17 cellular contexts compared by ENCODE assay signal in genomic region chr9:105346273-105346672, GRCh38.
A peak's percentile ranks its signal among the peaks of the same experiment; 100 is the strongest.
DNase-seq lines count a peak whose midpoint lies in the region; ATAC-seq and TF ChIP-seq lines count a peak whose summit lies in the region.
"Had no signal": no experiment of that assay in that cellular context is flagged by ENCODE, and none has a peak within 500 bp of the region (broad histone marks: within the 10 kb centered on the region; RNA-seq: fewer than 3 reads in every experiment).

No MANE protein-coding gene starts in this region.

- no peak for TF ChIP-seq CTCF in body of pancreas (IDR thresholded peaks at IDR 0.05)

- H3K27ac ChIP-seq in body of pancreas: peak overlapping the region in 1 of 4 donors; percentile 19
- H3K27ac ChIP-seq: 22Rv1, KMS-11 had no signal

- H3K9me3 ChIP-seq in HAP-1 (no peaks in the 10 kb centered on the region), body of pancreas (no peaks in the 10 kb centered on the region)

- intact Hi-C loops in body of pancreas (cut with DNase I): no loop called here

- H3K4me1 ChIP-seq in HAP-1 (peaks cover 12% of the 10 kb centered on the region), body of pancreas (peaks cover 14% of the 10 kb centered on the region)

- no peaks in the 10 kb centered on the region for H3K36me3 ChIP-seq in HAP-1 (replicated peaks)
- H3K36me3 ChIP-seq in body of pancreas (replicated peaks in 1 of 2; ENCODE audit: insufficient read depth in 1 of 2, low read depth in 2 of 2): no peaks in the 10 kb centered on the region

- H3K27me3 ChIP-seq in HAP-1 (ENCODE audit: low read depth) (no peaks in the 10 kb centered on the region), body of pancreas (no peaks in the 10 kb centered on the region)

- TF ChIP-seq POLR2A in body of pancreas (IDR thresholded peaks at IDR 0.05): no peak

- ATAC-seq in HG03442 (IDR thresholded peaks at IDR 0.05; ENCODE audit: unreplicated experiment) (no peak), body of pancreas (no peak)
- ATAC-seq: Right ventricle myocardium inferior had no signal

- in situ Hi-C loops in HAP-1 (cut with MboI; ENCODE audit: low sequenced_read_pairs): no loop called here

- WGBS in body of pancreas, 2 donors: 19 to 25% methylated on average over 2 of the region's 2 CpGs

- H3K4me3 ChIP-seq in HAP-1: no peak overlapping the region
- H3K4me3 ChIP-seq in body of pancreas: no peak overlapping the region

- DNase-seq in NCI-H1105 treated with DMSO at 0.1 percent for 48 hours (lab: John Stamatoyannopoulos, UW) (peak; percentile 2), NCI-H1105 (lab: John Stamatoyannopoulos, UW) (no peak), HAP-1 (ENCODE audit: low spot score in 2 of 2) (peak; percentile 25 to 95), cerebellar cortex (ENCODE audit: low spot score) (peak; percentile 16), mucosa of gallbladder (ENCODE audit: low spot score) (peak; percentile 43), MV-4-11 (lab: John Stamatoyannopoulos, UW) (no peak), body of pancreas (no peak)
- DNase-seq: DMS79; HFFc6; NCI-H1694 treated with DMSO at 0.1 percent for 48 hours; NCI-H2227 treated with DMSO at 0.1 percent for 48 hours; NCI-H510A treated with DMSO at 0.1 percent for 48 hours; NK-92 treated with Interleukin-12 subunit alpha and Interleukin-12 subunit beta, amount 100 ng/mL, for 24 hours had no signal

Comparison
In these comparisons a context has a peak if more than half of its experiments do, and no peak if none do; other contexts are left out.
1. DNase-seq: peak in NCI-H1105 treated with DMSO at 0.1 percent for 48 hours (single experiment), HAP-1 (2 of 2), cerebellar cortex (single experiment) and mucosa of gallbladder (single experiment); none in NCI-H1105 (single experiment), MV-4-11 (single experiment) and body of pancreas (0 of 4).